Comparison of ENCODE assay signal across 10 cellular contexts in the genomic region with DNA sequence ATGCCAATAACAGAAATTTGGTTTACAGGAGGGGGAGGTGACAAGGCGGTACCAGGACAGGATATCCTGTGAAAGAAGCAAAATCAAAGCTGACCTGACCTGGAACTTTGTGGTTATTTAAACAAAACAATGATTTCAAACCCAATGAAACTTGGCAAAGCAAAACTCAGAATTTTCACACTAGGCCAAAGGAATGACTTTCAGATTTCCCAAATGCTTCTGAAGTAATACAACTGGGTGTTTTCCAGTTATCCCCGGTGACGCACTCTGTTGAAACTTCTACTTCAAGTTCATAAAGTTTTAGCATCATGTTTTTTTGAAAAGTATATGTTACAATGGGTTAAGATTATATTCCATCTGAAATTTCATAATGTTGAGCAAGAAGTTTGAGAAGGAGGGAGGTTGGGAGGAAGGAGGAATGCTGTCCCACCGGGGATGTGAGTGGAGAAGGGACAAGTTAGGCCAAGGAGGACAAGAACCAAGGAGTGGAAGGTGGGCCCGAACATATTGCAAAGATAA.
DNase-seq lines count a peak whose midpoint lies in the region; ATAC-seq, FAIRE-seq and TF ChIP-seq lines count a peak whose summit lies in the region.
"Had no signal": no experiment of that assay in that cellular context is flagged by ENCODE, and none has a peak within 500 bp of the region (broad histone marks: within the 10 kb centered on the region; RNA-seq: fewer than 3 reads in every experiment).

No MANE protein-coding gene starts in this region.

- peaks cover 73% of the 10 kb centered on the region for H3K4me1 Mint-ChIP-seq in stimulated activated naive CD8-positive, alpha-beta T cell treated with anti-CD3 and anti-CD28 coated beads, Interleukin-15, Interleukin-2, amounts not matched to agents 100 ng/mL and 50 ng/mL, for 24 hours (ENCODE audit: low read depth)
- peaks cover 69% of the 10 kb centered on the region for H3K4me1 Mint-ChIP-seq in nephron

- intact Hi-C loops in endothelial cell of umbilical vein (cut with micrococcal nuclease) = loop anchor here (1.0 to 5.0 kb wide), 5 partner anchors 17 to 425 kb away; partner anchors contain the start of gene REV3L

- no peak for TF ChIP-seq CTCF in endothelial cell of umbilical vein (IDR thresholded peaks at IDR 0.05; ENCODE audit: extremely low read depth in 1 of 2, insufficient read depth in 1 of 2, low read depth in 1 of 2, low read length in 2 of 2)
- no peak for TF ChIP-seq CTCF in nephron (IDR thresholded peaks at IDR 0.05; ENCODE audit: unreplicated experiment in 3 of 3)

- no peak overlapping the region for H3K4me3 Mint-ChIP-seq in stimulated activated naive CD8-positive, alpha-beta T cell treated with anti-CD3 and anti-CD28 coated beads, Interleukin-15, Interleukin-2, amounts not matched to agents 100 ng/mL and 50 ng/mL, for 24 hours
- peak overlapping the region in 2 of 3 experiments; percentile 3 to 21 for H3K4me3 Mint-ChIP-seq in nephron

- peaks cover 51% of the 10 kb centered on the region for H3K4me1 ChIP-seq in endothelial cell of umbilical vein (ENCODE audit: control insufficient read depth, extremely low read depth, insufficient read depth, low read length)

- H3K27me3 ChIP-seq in endothelial cell of umbilical vein (ENCODE audit: control insufficient read depth in 2 of 2, insufficient read depth in 2 of 2, low read length in 2 of 2) = no peaks in the 10 kb centered on the region

- H3K9me3 Mint-ChIP-seq in stimulated activated naive CD8-positive, alpha-beta T cell treated with anti-CD3 and anti-CD28 coated beads, Interleukin-15, Interleukin-2, amounts not matched to agents 100 ng/mL and 50 ng/mL, for 24 hours = no peaks in the 10 kb centered on the region
- no peaks in the 10 kb centered on the region for H3K9me3 Mint-ChIP-seq in nephron

- no peak overlapping the region for H2AFZ ChIP-seq in endothelial cell of umbilical vein (ENCODE audit: low read depth, low read length)

- no peaks in the 10 kb centered on the region for H3K9me1 ChIP-seq in endothelial cell of umbilical vein (replicated peaks; ENCODE audit: control insufficient read depth, extremely low read depth, insufficient read depth, low read length)

- no peak for ATAC-seq in stimulated activated naive CD8-positive, alpha-beta T cell treated with anti-CD3 and anti-CD28 coated beads, Interleukin-15, Interleukin-2, amounts not matched to agents 100 U/mL and 50 U/mL, for 24 hours
- ATAC-seq in GM19351 (IDR thresholded peaks at IDR 0.05; ENCODE audit: unreplicated experiment) = no peak
- ATAC-seq in GM19397 (IDR thresholded peaks at IDR 0.05; ENCODE audit: unreplicated experiment) = no peak

- peak overlapping the region; percentile 65 for H3K4me2 ChIP-seq in endothelial cell of umbilical vein (ENCODE audit: insufficient read depth, low read length)

- dilution Hi-C loops in endothelial cell of umbilical vein (cut with MboI; ENCODE audit: extremely low pct_ligation_motif_present, low sequenced_read_pairs) = no loop called here

- H3K27ac Mint-ChIP-seq in stimulated activated naive CD8-positive, alpha-beta T cell treated with anti-CD3 and anti-CD28 coated beads, Interleukin-15, Interleukin-2, amounts not matched to agents 100 ng/mL and 50 ng/mL, for 24 hours = peak overlapping the region; percentile 75
- H3K27ac Mint-ChIP-seq in nephron = peak overlapping the region; percentile 81 to 83 (median 83)

- FAIRE-seq in endothelial cell of umbilical vein (lab: Jason Lieb, UNC) = peak; percentile 88
- FAIRE-seq: D721Med, keratinocyte had no signal

- CTCF ChIA-PET in endothelial cell of umbilical vein (lab: Charles Lee) = interaction anchor here (0.8 to 2.8 kb wide), 8 partner anchors 17 to 425 kb away, joined by 3 to 24 read pairs (median 4); partner anchors contain the start of gene TRAF3IP2

- H3K9ac ChIP-seq in endothelial cell of umbilical vein (replicated peaks; ENCODE audit: extremely low read depth, insufficient read depth, low read length) = peak overlapping the region; percentile 49

- no peak for DNase-seq in stimulated activated naive CD8-positive, alpha-beta T cell treated with anti-CD3 and anti-CD28 coated beads, Interleukin-15, Interleukin-2, amounts not matched to agents 100 U/mL and 50 U/mL, for 24 hours
- DNase-seq in endothelial cell of umbilical vein (ENCODE audit: low read depth, low spot score) = peak; percentile 91
- no peak for DNase-seq in T-helper 9 cell
- DNase-seq in mesenteric fat pad (ENCODE audit: low spot score) = no peak

- H3K79me2 ChIP-seq in endothelial cell of umbilical vein (ENCODE audit: control insufficient read depth, insufficient read depth, low read length) = no peaks in the 10 kb centered on the region

- H3K27ac ChIP-seq in endothelial cell of umbilical vein (ENCODE audit: insufficient read depth, low read depth, low read length) = peak overlapping the region; percentile 82

- no peak for TF ChIP-seq POLR2A in endothelial cell of umbilical vein (IDR thresholded peaks at IDR 0.05; ENCODE audit: low read depth, low read length)

- H3K9me3 ChIP-seq in endothelial cell of umbilical vein (replicated peaks; ENCODE audit: control insufficient read depth, insufficient read depth, low read length) = no peaks in the 10 kb centered on the region

- peaks cover 2 to 3% of the 10 kb centered on the region in 2 experiments for H3K36me3 ChIP-seq in endothelial cell of umbilical vein (ENCODE audit: control insufficient read depth in 2 of 2, extremely low read depth in 1 of 2, insufficient read depth in 2 of 2, low read length in 2 of 2)

- peak overlapping the region in 1 of 3 experiments; percentile 1 for H3K4me3 ChIP-seq in endothelial cell of umbilical vein (replicated peaks in 1 of 3; ENCODE audit: insufficient read depth in 1 of 3, low read depth in 1 of 3, low read length in 3 of 3)

- H3K36me3 Mint-ChIP-seq in stimulated activated naive CD8-positive, alpha-beta T cell treated with anti-CD3 and anti-CD28 coated beads, Interleukin-15, Interleukin-2, amounts not matched to agents 100 ng/mL and 50 ng/mL, for 24 hours (ENCODE audit: low read depth) = peaks cover 94% of the 10 kb centered on the region
- peaks cover 73% of the 10 kb centered on the region for H3K36me3 Mint-ChIP-seq in nephron (ENCODE audit: low read depth)

- H3K27me3 Mint-ChIP-seq in stimulated activated naive CD8-positive, alpha-beta T cell treated with anti-CD3 and anti-CD28 coated beads, Interleukin-15, Interleukin-2, amounts not matched to agents 100 ng/mL and 50 ng/mL, for 24 hours = no peaks in the 10 kb centered on the region
- no peaks in the 10 kb centered on the region for H3K27me3 Mint-ChIP-seq in nephron (ENCODE audit: low read depth)

- no TSS peak for BruUV-seq in endothelial cell of umbilical vein (replicated peaks; lab: Mats Ljungman, UMichigan)

- no peaks in the 10 kb centered on the region for H4K20me1 ChIP-seq in endothelial cell of umbilical vein (replicated peaks; ENCODE audit: control insufficient read depth, extremely low read depth, insufficient read depth, low read length)

- POLR2A ChIA-PET in endothelial cell of umbilical vein (lab: Charles Lee) = no interaction called here

TF ChIP-seq in endothelial cell of umbilical vein, 7 proteins besides CTCF, POLR2A, EP300 and RAD21:
- TF ChIP-seq POLR2AphosphoS5 (IDR thresholded peaks at IDR 0.05; ENCODE audit: insufficient read depth, low read depth, low read length) (peak; percentile 69), GATA2 (IDR thresholded peaks at IDR 0.05; ENCODE audit: insufficient read depth, insufficient read length, low read depth, low read length) (peak; percentile 42), FOS (IDR thresholded peaks at IDR 0.05; ENCODE audit: borderline replicate concordance, insufficient read depth, low read length) (peak; percentile 44), EZH2 (IDR thresholded peaks at IDR 0.05; ENCODE audit: borderline replicate concordance, low read depth, low read length, severe bottlenecking) (no peak), MYC (IDR thresholded peaks at IDR 0.05; ENCODE audit: low read depth, low read length) (no peak), JUN (IDR thresholded peaks at IDR 0.05; ENCODE audit: borderline replicate concordance, insufficient read depth, insufficient read length, low read depth) (no peak)
- TF ChIP-seq, protein P1, sequence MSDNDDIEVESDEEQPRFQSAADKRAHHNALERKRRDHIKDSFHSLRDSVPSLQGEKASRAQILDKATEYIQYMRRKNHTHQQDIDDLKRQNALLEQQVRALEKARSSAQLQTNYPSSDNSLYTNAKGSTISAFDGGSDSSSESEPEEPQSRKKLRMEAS (IDR thresholded peaks at IDR 0.05; ENCODE audit: insufficient read depth, insufficient read length) = no peak
TF ChIP-seq in endothelial cell of umbilical vein: peak in this region for 3.
